Comparison of ENCODE assay signal across 27 cellular contexts in genomic region chrX:79721234-79721633, GRCh38.
"Had no signal": no experiment of that assay in that cellular context is flagged by ENCODE, and none has a peak within 500 bp of the region (broad histone marks: within the 10 kb centered on the region; RNA-seq: fewer than 3 reads in every experiment).

No MANE protein-coding gene starts in this region.

- DNase-seq: dermis blood vessel endothelial cell; dorsolateral prefrontal cortex; effector CD4-positive, alpha-beta T cell; effector memory CD8-positive, alpha-beta T cell; endodermal cell; erythroblast; esophagus squamous epithelium; foreskin fibroblast; foreskin melanocyte; gastrocnemius medialis; glutamatergic neuron; head of caudate nucleus; heart right ventricle; hippocampal formation; left cardiac atrium; left ventricle myocardium superior; mammary epithelial cell; midbrain had no signal

- H3K4me1 Mint-ChIP-seq: memory B cell had no signal

- H3K36me3 Mint-ChIP-seq: memory B cell had no signal

- H3K4me3 Mint-ChIP-seq: effector memory CD8-positive, alpha-beta T cell; endodermal cell; memory B cell had no signal

- H3K4me3 ChIP-seq: coronary artery, dorsolateral prefrontal cortex, esophagus squamous epithelium, gastrocnemius medialis, heart right ventricle, lung had no signal

- ATAC-seq: effector memory CD8-positive, alpha-beta T cell; esophagus mucosa; gastrocnemius medialis; heart right ventricle; left cardiac atrium; left ventricle myocardium superior had no signal

- H3K27ac ChIP-seq: coronary artery, dorsolateral prefrontal cortex, epithelial cell of prostate, esophagus squamous epithelium, gastrocnemius medialis, heart right ventricle had no signal

- H3K4me1 ChIP-seq: esophagus squamous epithelium, gastrocnemius medialis, heart right ventricle had no signal

- H3K9me3 Mint-ChIP-seq: effector memory CD8-positive, alpha-beta T cell; memory B cell had no signal

- H3K36me3 ChIP-seq: esophagus squamous epithelium, gastrocnemius medialis, heart right ventricle had no signal

- H3K27ac Mint-ChIP-seq: effector memory CD8-positive, alpha-beta T cell; endodermal cell; memory B cell had no signal

- FAIRE-seq: colon, endometrium, islet of Langerhans, keratinocyte had no signal

- H3K9me3 ChIP-seq: esophagus squamous epithelium, gastrocnemius medialis, heart right ventricle had no signal

- H3K27me3 Mint-ChIP-seq: effector memory CD8-positive, alpha-beta T cell; memory B cell had no signal

- H3K27me3 ChIP-seq: esophagus squamous epithelium, gastrocnemius medialis, heart right ventricle had no signal
